ENCODE assay signal across 1 cellular context in the genomic region with DNA sequence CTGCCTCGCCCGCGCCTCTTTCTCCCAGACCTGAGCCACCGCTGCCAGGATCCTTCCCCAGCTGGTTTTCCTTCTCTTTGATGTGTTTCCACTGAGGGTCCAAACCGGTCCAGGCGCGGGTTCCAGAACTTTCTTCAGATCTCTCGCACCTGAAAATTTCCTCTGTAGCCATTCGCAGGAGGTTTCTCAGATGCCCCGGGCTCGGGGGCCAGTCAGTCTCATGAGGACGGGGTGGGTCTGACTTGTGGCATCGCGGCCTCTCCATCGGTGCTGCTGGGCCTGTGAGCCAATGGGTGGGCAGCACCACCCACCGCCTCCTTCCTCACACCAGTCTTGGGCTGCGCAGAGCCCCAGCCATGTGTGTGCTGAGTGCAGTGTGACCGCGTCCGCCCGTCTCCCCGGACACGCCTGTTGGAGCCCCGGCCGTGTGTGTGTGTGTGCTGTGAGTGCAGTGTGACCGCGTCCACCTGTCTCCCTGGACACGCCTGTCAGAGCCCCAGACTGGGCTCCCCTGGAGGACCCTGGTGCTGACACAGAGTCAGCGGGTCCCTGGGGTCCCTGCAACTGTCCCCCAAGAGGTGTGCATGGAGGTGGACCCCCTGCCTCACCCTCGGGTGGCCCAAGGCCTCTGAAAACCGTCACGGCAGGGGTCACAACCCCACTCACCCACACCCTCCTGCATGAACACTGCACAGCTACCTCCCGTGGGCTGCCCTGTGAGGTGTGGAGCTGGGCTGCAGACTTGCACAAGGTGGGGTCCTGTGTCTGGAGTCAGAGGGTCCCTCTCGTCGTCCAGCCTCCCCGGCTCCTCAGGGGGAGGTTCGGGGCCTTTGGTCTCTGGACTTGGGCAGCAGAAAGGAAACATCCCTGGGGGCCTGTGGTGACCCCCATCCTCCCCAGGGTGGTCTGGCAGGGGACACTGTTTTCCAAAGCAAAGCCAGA.
TF ChIP-seq lines count a peak whose summit lies in the region.

No MANE protein-coding gene starts in this region.

TF ChIP-seq in HEK293, 187 proteins besides CTCF, POLR2A, EP300 and RAD21:
- TF ChIP-seq, protein P1, sequence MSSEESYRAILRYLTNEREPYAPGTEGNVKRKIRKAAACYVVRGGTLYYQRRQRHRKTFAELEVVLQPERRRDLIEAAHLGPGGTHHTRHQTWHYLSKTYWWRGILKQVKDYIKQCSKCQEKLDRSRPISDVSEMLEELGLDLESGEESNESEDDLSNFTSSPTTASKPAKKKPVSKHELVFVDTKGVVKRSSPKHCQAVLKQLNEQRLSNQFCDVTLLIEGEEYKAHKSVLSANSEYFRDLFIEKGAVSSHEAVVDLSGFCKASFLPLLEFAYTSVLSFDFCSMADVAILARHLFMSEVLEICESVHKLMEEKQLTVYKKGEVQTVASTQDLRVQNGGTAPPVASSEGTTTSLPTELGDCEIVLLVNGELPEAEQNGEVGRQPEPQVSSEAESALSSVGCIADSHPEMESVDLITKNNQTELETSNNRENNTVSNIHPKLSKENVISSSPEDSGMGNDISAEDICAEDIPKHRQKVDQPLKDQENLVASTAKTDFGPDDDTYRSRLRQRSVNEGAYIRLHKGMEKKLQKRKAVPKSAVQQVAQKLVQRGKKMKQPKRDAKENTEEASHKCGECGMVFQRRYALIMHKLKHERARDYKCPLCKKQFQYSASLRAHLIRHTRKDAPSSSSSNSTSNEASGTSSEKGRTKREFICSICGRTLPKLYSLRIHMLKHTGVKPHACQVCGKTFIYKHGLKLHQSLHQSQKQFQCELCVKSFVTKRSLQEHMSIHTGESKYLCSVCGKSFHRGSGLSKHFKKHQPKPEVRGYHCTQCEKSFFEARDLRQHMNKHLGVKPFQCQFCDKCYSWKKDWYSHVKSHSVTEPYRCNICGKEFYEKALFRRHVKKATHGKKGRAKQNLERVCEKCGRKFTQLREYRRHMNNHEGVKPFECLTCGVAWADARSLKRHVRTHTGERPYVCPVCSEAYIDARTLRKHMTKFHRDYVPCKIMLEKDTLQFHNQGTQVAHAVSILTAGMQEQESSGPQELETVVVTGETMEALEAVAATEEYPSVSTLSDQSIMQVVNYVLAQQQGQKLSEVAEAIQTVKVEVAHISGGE (tag by site-specific recombination; conservative IDR thresholded peaks at IDR 0.05; ENCODE audit: low read depth) = no peak
- TF ChIP-seq PRDM4 (tag by site-specific recombination; IDR thresholded peaks at IDR 0.05) = no peak
- no peak for TF ChIP-seq ZNF362 (tag by site-specific recombination; IDR thresholded peaks at IDR 0.05)
- 0 out of 2 replicates have a peak, but pooled peaks have one; percentile 36 for TF ChIP-seq GLIS2 (tag by site-specific recombination; IDR thresholded peaks at IDR 0.05)
- TF ChIP-seq ZNF423 (tag by site-specific recombination; IDR thresholded peaks at IDR 0.05) = no peak
- TF ChIP-seq, protein P2, sequence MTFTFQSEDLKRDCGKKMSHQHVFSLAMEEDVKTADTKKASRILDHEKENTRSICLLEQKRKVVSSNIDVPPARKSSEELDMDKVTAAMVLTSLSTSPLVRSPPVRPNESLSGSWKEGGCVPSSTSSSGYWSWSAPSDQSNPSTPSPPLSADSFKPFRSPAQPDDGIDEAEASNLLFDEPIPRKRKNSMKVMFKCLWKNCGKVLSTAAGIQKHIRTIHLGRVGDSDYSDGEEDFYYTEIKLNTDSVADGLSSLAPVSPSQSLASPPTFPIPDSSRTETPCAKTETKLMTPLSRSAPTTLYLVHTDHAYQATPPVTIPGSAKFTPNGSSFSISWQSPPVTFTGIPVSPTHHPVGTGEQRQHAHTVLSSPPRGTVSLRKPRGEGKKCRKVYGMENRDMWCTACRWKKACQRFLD (tag by site-specific recombination; IDR thresholded peaks at IDR 0.05) = no peak
- TF ChIP-seq ZNF768 (tag by site-specific recombination; IDR thresholded peaks at IDR 0.05) = no peak
- peak; percentile 26; the same call in 1 of the 2 replicates for TF ChIP-seq GLIS1 (tag by site-specific recombination; IDR thresholded peaks at IDR 0.05)
- TF ChIP-seq BCL6B (tag by site-specific recombination; IDR thresholded peaks at IDR 0.05) = no peak
- no peak for TF ChIP-seq ZNF221 (tag by site-specific recombination; IDR thresholded peaks at IDR 0.05; ENCODE audit: borderline replicate concordance)
- TF ChIP-seq ZNF529 (tag by site-specific recombination; IDR thresholded peaks at IDR 0.05; ENCODE audit: insufficient replicate concordance) = no peak
- TF ChIP-seq ZNF324 (tag by site-specific recombination; IDR thresholded peaks at IDR 0.05) = no peak
- TF ChIP-seq, protein P3, sequence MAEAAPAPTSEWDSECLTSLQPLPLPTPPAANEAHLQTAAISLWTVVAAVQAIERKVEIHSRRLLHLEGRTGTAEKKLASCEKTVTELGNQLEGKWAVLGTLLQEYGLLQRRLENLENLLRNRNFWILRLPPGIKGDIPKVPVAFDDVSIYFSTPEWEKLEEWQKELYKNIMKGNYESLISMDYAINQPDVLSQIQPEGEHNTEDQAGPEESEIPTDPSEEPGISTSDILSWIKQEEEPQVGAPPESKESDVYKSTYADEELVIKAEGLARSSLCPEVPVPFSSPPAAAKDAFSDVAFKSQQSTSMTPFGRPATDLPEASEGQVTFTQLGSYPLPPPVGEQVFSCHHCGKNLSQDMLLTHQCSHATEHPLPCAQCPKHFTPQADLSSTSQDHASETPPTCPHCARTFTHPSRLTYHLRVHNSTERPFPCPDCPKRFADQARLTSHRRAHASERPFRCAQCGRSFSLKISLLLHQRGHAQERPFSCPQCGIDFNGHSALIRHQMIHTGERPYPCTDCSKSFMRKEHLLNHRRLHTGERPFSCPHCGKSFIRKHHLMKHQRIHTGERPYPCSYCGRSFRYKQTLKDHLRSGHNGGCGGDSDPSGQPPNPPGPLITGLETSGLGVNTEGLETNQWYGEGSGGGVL (tag by site-specific recombination; IDR thresholded peaks at IDR 0.05) = no peak
- TF ChIP-seq ZIC2 (tag by site-specific recombination; IDR thresholded peaks at IDR 0.05) = 0 out of 2 replicates have a peak, but pooled peaks have one; percentile 13
TF ChIP-seq in HEK293: peak in this region for 3.
